Comparison of ENCODE assay signal across 9 cellular contexts in genomic region chr19:3459322-3459881, GRCh38. TPM values are rescaled to one million over a fixed set of nuclear protein-coding genes. Genes with fewer than 3 reads are reported as not detected.
DNase-seq lines count a peak whose midpoint lies in the region; FAIRE-seq and TF ChIP-seq lines count a peak whose summit lies in the region.
"Had no signal": no experiment of that assay in that cellular context is flagged by ENCODE, and none has a peak within 500 bp of the region (broad histone marks: within the 10 kb centered on the region; RNA-seq: fewer than 3 reads in every experiment).

No MANE protein-coding gene starts in this region.

- no peak overlapping the region for H2AFZ ChIP-seq in neuronal stem cell (ENCODE audit: low read length)

- H4K8ac ChIP-seq in neuronal stem cell (ENCODE audit: low read depth, low read length) = peak overlapping the region; percentile 43

- no peak overlapping the region for H3K4me3 ChIP-seq in neuronal stem cell (ENCODE audit: low read length in 2 of 2)

- H2BK120ac ChIP-seq in neuronal stem cell (ENCODE audit: low read depth, low read length) = peak overlapping the region; percentile 91

- H2AK5ac ChIP-seq in neuronal stem cell (ENCODE audit: low read depth, low read length) = peak overlapping the region; percentile 10

- TF ChIP-seq POLR2A in GM12891 (IDR thresholded peaks at IDR 0.05; ENCODE audit: low read depth, low read length) = no peak

- WGBS in neuronal stem cell (ENCODE audit: extremely low coverage in 2 of 2, insufficient read length in 2 of 2, insufficient replicate concordance in 1 of 2), 2 donors = no CpG with 5 or more reads among the region's 15 CpGs

- no peaks in the 10 kb centered on the region for H3K36me3 ChIP-seq in neuronal stem cell (replicated peaks in 1 of 2; ENCODE audit: control insufficient read depth in 2 of 2, insufficient read depth in 2 of 2, low read length in 2 of 2)

- H2BK12ac ChIP-seq in neuronal stem cell (ENCODE audit: low read length) = no peak overlapping the region

- no peak overlapping the region for H4K91ac ChIP-seq in neuronal stem cell (ENCODE audit: low read depth, low read length, poor library complexity)

- H3K27me3 ChIP-seq in neuronal stem cell (ENCODE audit: control insufficient read depth in 3 of 3, insufficient read depth in 3 of 3, low read depth in 1 of 3, low read length in 3 of 3) = peaks cover 15 to 59% (median 22%) of the 10 kb centered on the region in 3 experiments

- H3K9me3 ChIP-seq in neuronal stem cell (replicated peaks in 1 of 2; ENCODE audit: control insufficient read depth in 2 of 2, insufficient read depth in 1 of 2, low read depth in 1 of 2, low read length in 2 of 2) = peaks cover 0 to 2% of the 10 kb centered on the region in 2 donors

- peaks cover 15 to 23% of the 10 kb centered on the region in 2 donors for H3K4me1 ChIP-seq in neuronal stem cell (ENCODE audit: control insufficient read depth in 2 of 2, insufficient read depth in 1 of 2, low read depth in 1 of 2, low read length in 2 of 2)

- peak overlapping the region; percentile 77 for H3K9ac ChIP-seq in neuronal stem cell (ENCODE audit: low read depth, low read length, poor library complexity)

- FAIRE-seq in frontal cortex (lab: Jason Lieb, UNC) = no peak
- FAIRE-seq in HTR-8/SVneo (lab: Jason Lieb, UNC) = no peak
- FAIRE-seq in GM12891 (lab: Jason Lieb, UNC) = no peak

- H2BK5ac ChIP-seq in neuronal stem cell (ENCODE audit: low read length) = peak overlapping the region; percentile 39

- peak overlapping the region; percentile 71 for H3K18ac ChIP-seq in neuronal stem cell (ENCODE audit: low read length)

- no peak overlapping the region for H3K4me2 ChIP-seq in neuronal stem cell (ENCODE audit: insufficient read depth, low read length, poor library complexity, severe bottlenecking)

- H3K4ac ChIP-seq in neuronal stem cell (ENCODE audit: low read length) = peak overlapping the region; percentile 53

- peaks cover 3% of the 10 kb centered on the region for H3K79me1 ChIP-seq in neuronal stem cell (ENCODE audit: low read depth, low read length)

- DNase-seq in AG20443 (ENCODE audit: low spot score) (peak; percentile 97), RPMI8226 (peak; percentile 52), frontal cortex (ENCODE audit: low spot score in 2 of 2) (peak; percentile 77 to 86), neuronal stem cell (ENCODE audit: low spot score) (no peak), cortex of kidney (lab: John Stamatoyannopoulos, UW) (no peak), HTR-8/SVneo (ENCODE audit: insufficient read length, low spot score) (no peak), GM12891 (ENCODE audit: insufficient read length, low spot score) (no peak)
- DNase-seq in activated CD4-positive, alpha-beta T cell treated with anti-CD3 and anti-CD28 coated beads for 4 hours = no peak

- H3K27ac ChIP-seq in neuronal stem cell (replicated peaks; ENCODE audit: low read length) = no peak overlapping the region
- H3K27ac ChIP-seq: VCaP had no signal

- H2BK15ac ChIP-seq in neuronal stem cell (ENCODE audit: low read length) = no peak overlapping the region

- peak overlapping the region; percentile 65 for H3K23ac ChIP-seq in neuronal stem cell (ENCODE audit: low read depth, low read length, poor library complexity)

- H3K14ac ChIP-seq in neuronal stem cell (ENCODE audit: low read length) = peak overlapping the region; percentile 56

TF ChIP-seq in GM12891, 5 proteins besides CTCF, POLR2A, EP300 and RAD21:
- TF ChIP-seq POU2F2 (IDR thresholded peaks at IDR 0.05; ENCODE audit: low read depth, low read length) (no peak), SPI1 (IDR thresholded peaks at IDR 0.05; ENCODE audit: low read depth, low read length) (no peak), POLR2AphosphoS5 (IDR thresholded peaks at IDR 0.05; ENCODE audit: low read depth, low read length) (no peak), TAF1 (IDR thresholded peaks at IDR 0.05; ENCODE audit: low read depth, low read length) (no peak), PAX5 (IDR thresholded peaks at IDR 0.05; ENCODE audit: insufficient read depth, low read length, severe bottlenecking) (no peak)

RNA-seq across cellular contexts. Expression of gene SMIM24, which starts 20.9 kb away (rescaled TPM):
- total RNA-seq in frontal cortex = not detected
- 1.5 TPM for polyA plus RNA-seq in neuronal stem cell (2013, experiment 1 of 2)
- 1.3 TPM for polyA plus RNA-seq in neuronal stem cell (2013, experiment 2 of 2)
- 2.4 TPM for polyA plus RNA-seq in GM12891 (2012; ENCODE audit: low read depth, missing spikeins)

RNA-seq across cellular contexts. Expression of gene SMIM44, which starts 23.8 kb away (rescaled TPM):
- not detected for total RNA-seq in frontal cortex
- polyA plus RNA-seq in neuronal stem cell (2013, experiment 1 of 2) = not detected
- polyA plus RNA-seq in neuronal stem cell (2013, experiment 2 of 2) = not detected
- polyA plus RNA-seq in GM12891 (2012; ENCODE audit: low read depth, missing spikeins) = not detected

RNA-seq across cellular contexts. Expression of gene DOHH, which starts 41.1 kb away (rescaled TPM):
- total RNA-seq in frontal cortex = 11.8 TPM
- polyA plus RNA-seq in neuronal stem cell (2013, experiment 1 of 2) = 3.9 TPM
- polyA plus RNA-seq in neuronal stem cell (2013, experiment 2 of 2) = 3.7 TPM
- polyA plus RNA-seq in GM12891 (2012; ENCODE audit: low read depth, missing spikeins) = 10.9 TPM

RNA-seq across cellular contexts. Expression of gene FZR1, which starts 46.7 kb away (rescaled TPM):
- 31.0 TPM for total RNA-seq in frontal cortex
- 41.4 TPM for polyA plus RNA-seq in neuronal stem cell (2013, experiment 1 of 2)
- polyA plus RNA-seq in neuronal stem cell (2013, experiment 2 of 2) = 37.0 TPM
- 18.0 TPM for polyA plus RNA-seq in GM12891 (2012; ENCODE audit: low read depth, missing spikeins)

Comparison
In these comparisons a context has a peak if more than half of its experiments do, and no peak if none do; other contexts are left out.
1. DNase-seq: peak in AG20443 (single experiment), RPMI8226 (single experiment) and frontal cortex (2 of 2); none in neuronal stem cell (single experiment), cortex of kidney (single experiment), HTR-8/SVneo (single experiment), activated CD4-positive, alpha-beta T cell treated with anti-CD3 and anti-CD28 coated beads for 4 hours (0 of 2) and GM12891 (single experiment).